In the genomic region with DNA sequence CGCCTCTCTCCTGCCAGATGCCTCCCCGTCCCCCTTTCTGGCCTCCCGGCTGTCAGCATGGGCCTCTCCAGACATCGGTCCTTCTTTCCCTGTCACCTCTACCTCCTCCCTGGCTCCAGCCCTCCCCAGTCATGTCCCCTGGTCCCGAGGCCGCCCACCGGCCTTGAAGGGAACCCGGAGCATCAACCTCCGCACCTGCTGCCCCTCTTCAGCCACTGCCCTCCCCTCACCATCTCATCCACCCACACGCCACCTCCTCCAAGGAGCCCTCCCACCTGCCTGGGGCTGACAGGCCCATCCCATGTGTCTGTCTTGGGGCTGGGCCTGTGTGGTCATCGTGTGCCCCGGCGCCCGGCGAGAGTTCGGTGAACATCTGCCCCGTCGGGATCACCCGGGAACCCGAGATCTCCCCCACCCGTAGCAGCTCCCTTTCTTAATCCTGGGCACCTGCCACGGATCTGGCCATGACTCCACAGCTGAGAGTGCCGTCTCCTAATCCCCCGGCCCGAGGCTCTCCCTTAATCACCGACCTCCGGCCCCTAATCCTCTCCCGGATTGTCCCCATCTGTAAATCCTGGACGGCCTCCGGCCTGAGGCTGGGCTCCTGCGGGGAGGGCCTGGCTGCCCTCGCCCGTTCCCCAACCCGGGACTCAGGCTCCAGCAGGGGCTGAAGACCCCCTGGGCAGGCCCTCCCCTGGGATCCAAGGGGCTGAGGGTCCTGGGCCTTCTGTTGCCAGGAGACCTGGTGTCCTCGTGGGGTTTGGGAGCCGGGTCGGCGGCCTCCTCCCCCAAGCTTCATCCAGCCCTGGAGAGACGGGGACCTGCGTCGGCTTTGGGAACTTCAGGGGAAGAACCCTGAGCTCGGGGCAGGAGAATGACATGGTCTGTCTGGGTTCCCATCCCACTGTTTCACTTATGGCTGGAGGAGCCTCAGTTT, we compare ENCODE assay signal across 27 cellular contexts. TPM values are rescaled to one million over a fixed set of nuclear protein-coding genes. Genes with fewer than 3 reads are reported as not detected.
DNase-seq lines count a peak whose midpoint lies in the region; ATAC-seq, FAIRE-seq and TF ChIP-seq lines count a peak whose summit lies in the region.
"Had no signal": no experiment of that assay in that cellular context is flagged by ENCODE, and none has a peak within 500 bp of the region (broad histone marks: within the 10 kb centered on the region; RNA-seq: fewer than 3 reads in every experiment).

No MANE protein-coding gene starts in this region.

- H3K27ac Mint-ChIP-seq in neural progenitor cell (no peak overlapping the region), natural killer cell (no peak overlapping the region), endothelial cell (ENCODE audit: unreplicated experiment) (no peak overlapping the region)
- H3K27ac Mint-ChIP-seq: B cell, GM23338 had no signal

- H3K4me1 ChIP-seq in SJCRH30: peaks cover 12% of the 10 kb centered on the region
- peaks cover 13% of the 10 kb centered on the region for H3K4me1 ChIP-seq in neural progenitor cell

- no peak overlapping the region for H3K9ac ChIP-seq in neural progenitor cell

- no peaks in the 10 kb centered on the region for H3K36me3 Mint-ChIP-seq in neural progenitor cell
- H3K36me3 Mint-ChIP-seq in natural killer cell: no peaks in the 10 kb centered on the region
- no peaks in the 10 kb centered on the region for H3K36me3 Mint-ChIP-seq in endothelial cell (ENCODE audit: low read depth, unreplicated experiment)
- H3K36me3 Mint-ChIP-seq: IgD-negative memory B cell had no signal

- no peak overlapping the region for H3K27ac ChIP-seq in SJCRH30
- no peak overlapping the region for H3K27ac ChIP-seq in neural progenitor cell
- H3K27ac ChIP-seq: RWPE1 had no signal

- H3K4me3 Mint-ChIP-seq in neural progenitor cell (no peak overlapping the region), natural killer cell (no peak overlapping the region), endothelial cell (ENCODE audit: unreplicated experiment) (no peak overlapping the region)
- H3K4me3 Mint-ChIP-seq: B cell, GM23338, IgD-negative memory B cell had no signal

- no peak overlapping the region for H2AFZ ChIP-seq in neural progenitor cell (replicated peaks)
- H2AFZ ChIP-seq: GM23338 had no signal

- DNase-seq in D721Med (ENCODE audit: insufficient read length, low spot score): peak; percentile 98
- DNase-seq in SJCRH30: peak; percentile 86 to 92
- peak; percentile 88 for DNase-seq in neural progenitor cell (ENCODE audit: low spot score)
- no peak for DNase-seq in natural killer cell
- no peak for DNase-seq in endothelial cell (ENCODE audit: low spot score)
- DNase-seq: COR-L47, DMS153, GF-D8, Kasumi-1, MG63, NCI-H1048, NCI-H1436 treated with DMSO at 0.1 percent for 48 hours, NCI-H2029 treated with DMSO at 0.1 percent for 48 hours, NCI-H2171, NCI-H748 treated with DMSO at 0.1 percent for 48 hours, PC-3, SIG-M5 had no signal

- peaks cover 4% of the 10 kb centered on the region for H3K9me3 Mint-ChIP-seq in neural progenitor cell
- no peaks in the 10 kb centered on the region for H3K9me3 Mint-ChIP-seq in natural killer cell
- no peaks in the 10 kb centered on the region for H3K9me3 Mint-ChIP-seq in endothelial cell (ENCODE audit: unreplicated experiment)
- H3K9me3 Mint-ChIP-seq: IgD-negative memory B cell had no signal

- no peak for ATAC-seq in natural killer cell
- no peak for ATAC-seq in GM18502 (IDR thresholded peaks at IDR 0.05; ENCODE audit: poor library complexity, unreplicated experiment)
- ATAC-seq: GM23338, HCT116, PC-3 had no signal

- H3K4me3 ChIP-seq in SJCRH30: no peak overlapping the region
- H3K4me3 ChIP-seq in neural progenitor cell: no peak overlapping the region
- H3K4me3 ChIP-seq: GM23338, MG63 had no signal

- H3K36me3 ChIP-seq in SJCRH30 (no peaks in the 10 kb centered on the region), neural progenitor cell (no peaks in the 10 kb centered on the region)
- H3K36me3 ChIP-seq: MG63 had no signal

- H3K27me3 ChIP-seq in SJCRH30 (peaks cover 11% of the 10 kb centered on the region; the same call in 1 of the 2 replicates), neural progenitor cell (peaks cover 46% of the 10 kb centered on the region)

- H3K9me3 ChIP-seq in SJCRH30 (replicated peaks) (no peaks in the 10 kb centered on the region), neural progenitor cell (ENCODE audit: low read depth) (no peaks in the 10 kb centered on the region)
- H3K9me3 ChIP-seq: MG63 had no signal

- H3K4me1 Mint-ChIP-seq in neural progenitor cell: peaks cover 3% of the 10 kb centered on the region
- H3K4me1 Mint-ChIP-seq in natural killer cell: peaks cover 0 to 6% of the 10 kb centered on the region in 2 donors
- no peaks in the 10 kb centered on the region for H3K4me1 Mint-ChIP-seq in endothelial cell (ENCODE audit: unreplicated experiment)
- H3K4me1 Mint-ChIP-seq: GM23338 had no signal

- no peak for FAIRE-seq in D721Med (lab: Jason Lieb, UNC)
- FAIRE-seq: GM19239, HTR-8/SVneo had no signal

- peak overlapping the region; percentile 70 for H3K4me2 ChIP-seq in neural progenitor cell
- H3K4me2 ChIP-seq: GM23338 had no signal

- peaks cover 14% of the 10 kb centered on the region for H3F3A ChIP-seq in neural progenitor cell (ENCODE audit: low read depth)

- peaks cover 55% of the 10 kb centered on the region for H4K20me1 ChIP-seq in neural progenitor cell (ENCODE audit: low read depth)

- no peaks in the 10 kb centered on the region for H3K79me2 ChIP-seq in neural progenitor cell (ENCODE audit: low read depth)

- H3K27me3 Mint-ChIP-seq in neural progenitor cell (ENCODE audit: insufficient read depth, low read depth) (peaks cover 36% of the 10 kb centered on the region), natural killer cell (ENCODE audit: low read depth in 2 of 2) (peaks cover 0 to 4% of the 10 kb centered on the region in 2 donors), endothelial cell (ENCODE audit: unreplicated experiment) (peaks cover 12% of the 10 kb centered on the region)

- TF ChIP-seq CTCF in D721Med (IDR thresholded peaks at IDR 0.05; ENCODE audit: insufficient read depth, missing control alignments): no peak
- no peak for TF ChIP-seq CTCF in neural progenitor cell (IDR thresholded peaks at IDR 0.05)
- TF ChIP-seq CTCF in natural killer cell (IDR thresholded peaks at IDR 0.05): no peak
- no peak for TF ChIP-seq CTCF in endothelial cell (IDR thresholded peaks at IDR 0.05; ENCODE audit: unreplicated experiment)

- intact Hi-C loops in natural killer cell (cut with micrococcal nuclease): no loop called here

RNA-seq across cellular contexts. Expression of gene HCN2, which starts 5.9 kb away (rescaled TPM):
- total RNA-seq in SJCRH30 (2014; rRNA removed; shearing (Covaris generic)): 0.14 and 0.30 TPM in 2 replicates
- 0.06 TPM in 1 of 2 replicates, not detected in the other for total RNA-seq in neural progenitor cell (ENCODE audit: low replicate concordance)
- total RNA-seq in natural killer cell: 1 to 10 TPM in 2 of 3 donors, under 1 TPM in 1; 0.96 to 1.6 (median 1.1) TPM
- total RNA-seq in endothelial cell (ENCODE audit: unreplicated experiment): 0.28 TPM

RNA-seq across cellular contexts. Expression of gene BSG, which starts 23.2 kb away (rescaled TPM):
- total RNA-seq in SJCRH30 (2014; rRNA removed; shearing (Covaris generic)): 546 and 582 TPM in 2 replicates
- total RNA-seq in neural progenitor cell (ENCODE audit: low replicate concordance): 330 and 913 TPM in 2 replicates
- total RNA-seq in natural killer cell: 100 to 1,000 TPM; 229 to 248 (median 236) TPM
- total RNA-seq in endothelial cell (ENCODE audit: unreplicated experiment): 353 TPM

RNA-seq across cellular contexts. Expression of gene POLRMT, which starts 37.7 kb away (rescaled TPM):
- 27.0 and 29.6 TPM in 2 replicates for total RNA-seq in SJCRH30 (2014; rRNA removed; shearing (Covaris generic))
- total RNA-seq in neural progenitor cell (ENCODE audit: low replicate concordance) (14.1 and 68.6 TPM in 2 replicates), natural killer cell (10 to 100 TPM; 57.2 to 58.5 (median 57.6) TPM), endothelial cell (ENCODE audit: unreplicated experiment) (53.6 TPM)

RNA-seq across cellular contexts. Expression of gene FGF22, which starts 44.1 kb away (rescaled TPM):
- total RNA-seq in SJCRH30 (2014; rRNA removed; shearing (Covaris generic)): not detected in 2 replicates
- total RNA-seq in neural progenitor cell (ENCODE audit: low replicate concordance): 0.37 TPM in 1 of 2 replicates, not detected in the other
- total RNA-seq in natural killer cell: under 1 TPM; 0.31 to 0.58 (median 0.41) TPM
- not detected for total RNA-seq in endothelial cell (ENCODE audit: unreplicated experiment)
- total RNA-seq: A172, Daoy had no signal

RNA-seq across cellular contexts. Expression of gene GZMM, which starts 51.7 kb away (rescaled TPM):
- not detected in 2 replicates for total RNA-seq in SJCRH30 (2014; rRNA removed; shearing (Covaris generic))
- not detected in 2 replicates for total RNA-seq in neural progenitor cell (ENCODE audit: low replicate concordance)
- total RNA-seq in natural killer cell: 100 to 1,000 TPM; 186 to 286 (median 253) TPM
- total RNA-seq in endothelial cell (ENCODE audit: unreplicated experiment): not detected
- total RNA-seq: A172, B cell, GM23338, PC-3 had no signal

Comparison
In these comparisons a context has a peak if more than half of its experiments do, and no peak if none do; other contexts are left out.
1. DNase-seq: peak in D721Med (single experiment), SJCRH30 (2 of 2) and neural progenitor cell (single experiment); none in natural killer cell (single experiment) and endothelial cell (single experiment).